Comparison of ENCODE assay signal across 8 cellular contexts in genomic region chr19:52138614-52139290, GRCh38. TPM values are rescaled to one million over a fixed set of nuclear protein-coding genes. Genes with fewer than 3 reads are reported as not detected.
A peak's percentile ranks its signal among the peaks of the same experiment; 100 is the strongest.
DNase-seq lines count a peak whose midpoint lies in the region; TF ChIP-seq lines count a peak whose summit lies in the region.

No MANE protein-coding gene starts in this region.

- peaks cover 9% of the 10 kb centered on the region for H3K79me2 ChIP-seq in OCI-LY3 (ENCODE audit: low read length)

- peak overlapping the region; percentile 99 for H3K4me2 ChIP-seq in OCI-LY3 (ENCODE audit: low read length)

- H3K4me1 Mint-ChIP-seq in CD14-positive monocyte (peaks cover 16% of the 10 kb centered on the region), immature natural killer cell (peaks cover 41 to 62% of the 10 kb centered on the region in 2 donors)

- no peak for TF ChIP-seq CTCF in CD14-positive monocyte (IDR thresholded peaks at IDR 0.05)
- no peak for TF ChIP-seq CTCF in HFF-Myc (IDR thresholded peaks at IDR 0.05; ENCODE audit: low read depth, low read length, missing control alignments)
- no peak for TF ChIP-seq CTCF in OCI-LY3 (IDR thresholded peaks at IDR 0.05; ENCODE audit: low read depth, low read length)
- no peak for TF ChIP-seq CTCF in spleen (IDR thresholded peaks at IDR 0.05 in 8 of 11, conservative IDR thresholded peaks at IDR 0.05 in 3 of 11)

- H2AFZ ChIP-seq in OCI-LY3 (ENCODE audit: low read depth, low read length): peak overlapping the region; percentile 78; the same call in 1 of the 2 replicates

- DNase-seq in CD14-positive monocyte (ENCODE audit: low spot score): no peak
- no peak for DNase-seq in HFF-Myc (ENCODE audit: extremely low read depth, low read depth)
- peak; percentile 60 for DNase-seq in astrocyte of the hippocampus (ENCODE audit: low read depth, low spot score)
- no peak for DNase-seq in immature natural killer cell
- DNase-seq in spleen: peak; percentile 74
- DNase-seq in effector CD4-positive, alpha-beta T cell: no peak
- no peak for DNase-seq in OCI-M2 (lab: John Stamatoyannopoulos, UW; ENCODE audit: unreplicated experiment)

- intact Hi-C loops in CD14-positive monocyte (cut with micrococcal nuclease) (loop anchor here (2.0 to 5.0 kb wide), 4 partner anchors 32 to 100 kb away; partner anchors contain the start of genes PPP2R1A (in 1 of the 2) and ZNF836 (in 1 of the 2)), spleen (cut with DNase I; ENCODE audit: low total_unique reads) (loop anchor here (2.0 kb wide), 1 partner anchor 98 kb away; no protein-coding TSS in a partner anchor)

- TF ChIP-seq POLR2A in spleen (IDR thresholded peaks at IDR 0.05): no peak

- no peak overlapping the region for H3K27ac ChIP-seq in OCI-LY3 (ENCODE audit: low read length)
- H3K27ac ChIP-seq in spleen: peak overlapping the region; percentile 88 to 97 (median 94)

- peak overlapping the region; percentile 80 for H3K9ac ChIP-seq in OCI-LY3 (ENCODE audit: low read length)

- H3K4me3 Mint-ChIP-seq in CD14-positive monocyte (peak overlapping the region; percentile 98 to 99), immature natural killer cell (peak overlapping the region; percentile 88 to 98 (median 98))

- H3K27me3 ChIP-seq in OCI-LY3 (ENCODE audit: low read depth, low read length) (no peaks in the 10 kb centered on the region), spleen (replicated peaks in 1 of 7) (no peaks in the 10 kb centered on the region)

- H3K27me3 Mint-ChIP-seq in CD14-positive monocyte (ENCODE audit: low read depth in 3 of 3) (peaks cover 0 to 4% (median 0%) of the 10 kb centered on the region in 3 donors), immature natural killer cell (ENCODE audit: low read depth in 3 of 3) (peaks cover 5 to 6% (median 5%) of the 10 kb centered on the region in 3 donors)

- peaks cover 22 to 40% of the 10 kb centered on the region in 2 donors for H3K36me3 Mint-ChIP-seq in CD14-positive monocyte
- H3K36me3 Mint-ChIP-seq in immature natural killer cell: peaks cover 14 to 23% (median 23%) of the 10 kb centered on the region in 3 donors

- peaks cover 34 to 76% (median 65%) of the 10 kb centered on the region in 7 donors for H3K9me3 Mint-ChIP-seq in CD14-positive monocyte
- H3K9me3 Mint-ChIP-seq in immature natural killer cell: peaks cover 6 to 33% (median 14%) of the 10 kb centered on the region in 6 donors

- peak overlapping the region; percentile 96 to 98 (median 96) for H3K27ac Mint-ChIP-seq in CD14-positive monocyte
- peak overlapping the region; percentile 87 to 96 (median 94) for H3K27ac Mint-ChIP-seq in immature natural killer cell

- WGBS in spleen, 5 donors: 0 to 3% (median 2%) methylated on average over 19 of the region's 19 CpGs

- peak overlapping the region; percentile 95 for H3K4me3 ChIP-seq in HFF-Myc (replicated peaks; ENCODE audit: low read depth, low read length)
- peak overlapping the region; percentile 80 for H3K4me3 ChIP-seq in OCI-LY3 (ENCODE audit: low read length)
- peak overlapping the region; percentile 84 to 99 (median 91) for H3K4me3 ChIP-seq in spleen

- H3K4me1 ChIP-seq in OCI-LY3 (ENCODE audit: low read length) (peaks cover 11% of the 10 kb centered on the region), spleen (peaks cover 7 to 28% (median 23%) of the 10 kb centered on the region in 6 donors)

- H3K9me3 ChIP-seq in OCI-LY3 (ENCODE audit: insufficient read depth, low read length) (peaks cover 20% of the 10 kb centered on the region), spleen (peaks cover 0 to 54% (median 15%) of the 10 kb centered on the region in 8 donors)

- H3K36me3 ChIP-seq in OCI-LY3 (replicated peaks; ENCODE audit: low read depth, low read length) (peaks cover 27% of the 10 kb centered on the region), spleen (peaks cover 0 to 19% (median 0%) of the 10 kb centered on the region in 6 donors)

- H4K20me1 ChIP-seq in OCI-LY3 (ENCODE audit: insufficient read depth, low read length): no peaks in the 10 kb centered on the region

RNA-seq across cellular contexts. Expression of gene ZNF616, which starts 1.0 kb away (rescaled TPM):
- polyA plus RNA-seq in CD14-positive monocyte: 1 to 10 TPM in 1 of 2 donors, under 1 TPM in 1; 0.32 to 1.1 TPM
- 10 to 100 TPM in 1 of 3 donors, 1 to 10 TPM in 1, not detected in 1; 3.2 to 10.7 TPM for polyA plus RNA-seq in immature natural killer cell
- total RNA-seq in spleen: 10 to 100 TPM in 4 of 7 donors, 1 to 10 TPM in 3; 7.5 to 22.6 (median 10.3) TPM
- 1 to 10 TPM; 1.3 to 2.1 (median 2.1) TPM for polyA plus RNA-seq in spleen

RNA-seq across cellular contexts. Expression of gene ZNF836, which starts 32.7 kb away (rescaled TPM):
- polyA plus RNA-seq in CD14-positive monocyte (1 to 10 TPM; 2.3 to 2.6 TPM), immature natural killer cell (10 to 100 TPM in 1 of 3 donors, 1 to 10 TPM in 2; 7.2 to 15.9 (median 7.7) TPM), spleen (1 to 10 TPM; 4.9 to 7.6 (median 7.3) TPM)
- 10 to 100 TPM; 16.7 to 26.8 (median 21.0) TPM for total RNA-seq in spleen

RNA-seq across cellular contexts. Expression of gene ZNF841, which starts 43.2 kb away (rescaled TPM):
- under 1 TPM in 1 of 2 donors, not detected in 1; 0.42 TPM for polyA plus RNA-seq in CD14-positive monocyte
- polyA plus RNA-seq in immature natural killer cell: 1 to 10 TPM; 3.4 to 5.6 (median 4.9) TPM
- total RNA-seq in spleen: 10 to 100 TPM; 19.6 to 39.9 (median 29.1) TPM
- polyA plus RNA-seq in spleen: 10 to 100 TPM in 2 of 3 donors, 1 to 10 TPM in 1; 6.0 to 15.0 (median 13.3) TPM

RNA-seq across cellular contexts. Expression of gene PPP2R1A, which starts 51.1 kb away (rescaled TPM):
- polyA plus RNA-seq in CD14-positive monocyte (100 to 1,000 TPM; 127 to 151 TPM), immature natural killer cell (100 to 1,000 TPM; 219 to 249 (median 243) TPM), spleen (100 to 1,000 TPM in 1 of 3 donors, 10 to 100 TPM in 2; 81.1 to 103 (median 99.2) TPM)
- total RNA-seq in spleen: 100 to 1,000 TPM; 148 to 200 (median 178) TPM

Comparison
In these comparisons a context has a peak if more than half of its experiments do, and no peak if none do; other contexts are left out.
1. DNase-seq: peak in astrocyte of the hippocampus (single experiment) and spleen (single experiment); none in CD14-positive monocyte (single experiment), HFF-Myc (single experiment), immature natural killer cell (0 of 3), effector CD4-positive, alpha-beta T cell (single experiment) and OCI-M2 (single experiment).
2. Peak in every context shown above with its lines, with median percentiles within 50 percentile points of each other: H3K4me3 ChIP-seq.